12 cellular contexts compared by ENCODE assay signal in the genomic region with DNA sequence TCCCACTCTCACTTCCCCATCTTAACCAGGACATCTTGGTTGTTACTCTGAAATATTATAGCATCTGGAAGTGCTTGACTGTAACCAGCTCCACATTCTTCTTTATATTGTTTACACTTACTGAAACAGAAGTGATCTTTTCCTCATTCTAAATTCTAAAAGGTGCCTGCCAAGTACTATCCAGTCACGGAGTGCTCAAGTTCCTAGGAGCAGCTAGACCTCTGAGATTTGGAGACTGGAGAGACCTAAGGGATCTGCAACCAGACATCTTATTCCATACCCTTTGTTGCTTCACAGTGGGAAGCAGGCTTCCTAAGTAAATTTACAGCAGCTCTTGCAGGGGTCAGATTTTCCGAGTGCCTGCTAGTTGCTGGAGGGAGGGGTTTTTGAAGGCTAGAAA.
DNase-seq lines count a peak whose midpoint lies in the region; ATAC-seq and TF ChIP-seq lines count a peak whose summit lies in the region.
"Had no signal": no experiment of that assay in that cellular context is flagged by ENCODE, and none has a peak within 500 bp of the region (broad histone marks: within the 10 kb centered on the region; RNA-seq: fewer than 3 reads in every experiment).

No MANE protein-coding gene starts in this region.

- H3K4me1 Mint-ChIP-seq in Calu3 (ENCODE audit: low read depth, unreplicated experiment) (peaks cover 43% of the 10 kb centered on the region), neural crest cell (no peaks in the 10 kb centered on the region)

- no peaks in the 10 kb centered on the region for H3K27me3 ChIP-seq in Peyer's patch

- H3K27ac Mint-ChIP-seq in Calu3 (ENCODE audit: unreplicated experiment) (peak overlapping the region; percentile 39), neural crest cell (ENCODE audit: unreplicated experiment) (peak overlapping the region; percentile 9)

- CTCF ChIA-PET in Calu3 (lab: Charles Lee) = interaction anchor here (0.6 to 1.4 kb wide), 3 partner anchors 12 to 53 kb away, joined by 3 to 5 read pairs (median 5); no protein-coding TSS in a partner anchor

- H3K4me1 ChIP-seq in Peyer's patch = peaks cover 0 to 18% (median 0%) of the 10 kb centered on the region in 4 donors

- H3K36me3 Mint-ChIP-seq in Calu3 (ENCODE audit: insufficient read depth, unreplicated experiment) (no peaks in the 10 kb centered on the region), neural crest cell (ENCODE audit: low read depth) (peaks cover 4% of the 10 kb centered on the region)

- no peaks in the 10 kb centered on the region for H3K9me3 ChIP-seq in Peyer's patch

- peak overlapping the region; percentile 0 for H3K4me3 Mint-ChIP-seq in Calu3 (ENCODE audit: low read depth, unreplicated experiment)
- no peak overlapping the region for H3K4me3 Mint-ChIP-seq in neural crest cell

- BruUV-seq in Calu3 (replicated peaks; lab: Mats Ljungman, UMichigan) = no TSS peak

- no peaks in the 10 kb centered on the region for H3K27me3 Mint-ChIP-seq in Calu3 (ENCODE audit: unreplicated experiment)
- no peaks in the 10 kb centered on the region for H3K27me3 Mint-ChIP-seq in neural crest cell (ENCODE audit: low read depth)

- no peak for ATAC-seq in HG02852 (IDR thresholded peaks at IDR 0.05; ENCODE audit: unreplicated experiment)

- no peak for TF ChIP-seq POLR2A in Peyer's patch (IDR thresholded peaks at IDR 0.05)

- H3K9me3 Mint-ChIP-seq in Calu3 (ENCODE audit: low read depth, unreplicated experiment) (peaks cover 3% of the 10 kb centered on the region), neural crest cell (no peaks in the 10 kb centered on the region)

- no peak overlapping the region for H3K4me3 ChIP-seq in Peyer's patch

- TF ChIP-seq CTCF in Calu3 (IDR thresholded peaks at IDR 0.05; ENCODE audit: unreplicated experiment) = no peak
- TF ChIP-seq CTCF in Peyer's patch (IDR thresholded peaks at IDR 0.05) = no peak
- no peak for TF ChIP-seq CTCF in neural crest cell (conservative IDR thresholded peaks at IDR 0.05)

- DNase-seq in Calu3 (no peak), Peyer's patch (no peak), fibroblast of the conjunctiva (ENCODE audit: low read depth) (peak; percentile 66), neural crest cell (ENCODE audit: low read depth, low spot score) (no peak), NCI-H510A treated with DMSO at 0.1 percent for 48 hours (lab: John Stamatoyannopoulos, UW) (no peak), hepatic stellate cell (ENCODE audit: low spot score) (no peak), COLO668 (lab: John Stamatoyannopoulos, UW; ENCODE audit: unreplicated experiment) (no peak)
- DNase-seq: cortex of kidney, midbrain, MV-4-11, SIG-M5 had no signal

- H3K36me3 ChIP-seq in Peyer's patch = no peaks in the 10 kb centered on the region

- intact Hi-C loops in Calu3 (cut with micrococcal nuclease; ENCODE audit: unreplicated experiment) = no loop called here

- H3K27ac ChIP-seq in Peyer's patch = peak overlapping the region in 3 of 4 donors; percentile 26 to 83 (median 78)
